Comparison of ENCODE assay signal across 1 cellular context in the genomic region with DNA sequence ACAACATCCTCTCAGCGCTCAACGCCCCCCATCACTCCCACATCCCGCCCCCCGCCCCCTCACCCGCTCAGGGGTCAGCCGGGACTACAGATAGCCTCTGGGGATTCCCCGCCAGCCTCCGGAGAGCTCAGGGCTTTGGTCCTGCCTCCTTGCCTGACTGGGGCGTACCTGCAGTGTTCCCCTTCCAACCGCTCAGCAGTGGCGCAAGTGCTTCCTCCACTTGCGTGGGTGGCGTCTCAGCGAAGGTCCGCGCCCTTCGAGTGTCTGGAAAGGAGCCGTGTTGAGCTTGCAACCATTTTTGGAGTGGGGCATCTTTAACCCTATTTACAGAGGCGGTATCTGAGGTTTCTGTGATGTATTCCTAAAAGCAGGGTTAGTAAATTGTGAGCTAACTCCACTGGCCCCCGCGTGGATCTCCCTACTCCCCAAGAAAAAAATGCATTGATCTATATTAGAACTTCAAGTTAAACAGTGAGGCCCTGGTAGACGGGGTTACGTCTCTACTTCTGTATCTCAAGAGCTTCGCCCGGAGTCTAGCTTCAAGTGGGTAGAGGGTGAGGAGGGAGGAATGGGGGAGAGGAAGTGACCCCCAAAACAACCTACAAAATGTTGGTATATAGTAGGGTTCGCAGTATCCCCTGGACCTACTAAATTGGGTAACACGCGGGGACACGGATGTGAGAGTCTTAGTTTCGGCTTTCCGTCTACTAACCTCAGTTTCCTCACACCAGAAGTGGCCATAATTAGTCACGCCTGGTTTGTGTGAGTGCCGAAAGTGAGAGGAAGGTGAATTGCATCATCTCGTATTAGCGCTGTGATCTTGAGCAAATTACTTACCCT.
TF ChIP-seq lines count a peak whose summit lies in the region.

No MANE protein-coding gene starts in this region.

TF ChIP-seq in GM12878, 131 proteins besides CTCF, POLR2A, EP300 and RAD21 (continued from another document and continues in another):
- TF ChIP-seq E4F1 (IDR thresholded peaks at IDR 0.05; ENCODE audit: borderline replicate concordance, partially characterized antibody), result no peak
- TF ChIP-seq BCL11A (IDR thresholded peaks at IDR 0.05; ENCODE audit: low read depth, low read length), result peak; percentile 52; the same call in 1 of the 2 replicates
- no peak for TF ChIP-seq RELA (IDR thresholded peaks at IDR 0.05; ENCODE audit: borderline replicate concordance, partially characterized antibody)
- TF ChIP-seq MXI1 (IDR thresholded peaks at IDR 0.05; ENCODE audit: low read depth, low read length), result no peak
- no peak for TF ChIP-seq STAT3 (IDR thresholded peaks at IDR 0.05; ENCODE audit: low read depth, low read length)
- peak in 1 of 2 experiments; percentile 42; a peak in 1 of 4 replicates for TF ChIP-seq IKZF2 (IDR thresholded peaks at IDR 0.05)
- TF ChIP-seq, protein P1, sequence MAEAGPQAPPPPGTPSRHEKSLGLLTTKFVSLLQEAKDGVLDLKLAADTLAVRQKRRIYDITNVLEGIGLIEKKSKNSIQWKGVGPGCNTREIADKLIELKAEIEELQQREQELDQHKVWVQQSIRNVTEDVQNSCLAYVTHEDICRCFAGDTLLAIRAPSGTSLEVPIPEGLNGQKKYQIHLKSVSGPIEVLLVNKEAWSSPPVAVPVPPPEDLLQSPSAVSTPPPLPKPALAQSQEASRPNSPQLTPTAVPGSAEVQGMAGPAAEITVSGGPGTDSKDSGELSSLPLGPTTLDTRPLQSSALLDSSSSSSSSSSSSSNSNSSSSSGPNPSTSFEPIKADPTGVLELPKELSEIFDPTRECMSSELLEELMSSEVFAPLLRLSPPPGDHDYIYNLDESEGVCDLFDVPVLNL (IDR thresholded peaks at IDR 0.05; ENCODE audit: low read depth, low read length), result no peak
- TF ChIP-seq NKRF (conservative IDR thresholded peaks at IDR 0.05), result no peak
- TF ChIP-seq ETV6 (conservative IDR thresholded peaks at IDR 0.05 in 1 of 2, IDR thresholded peaks at IDR 0.05 in 1 of 2; ENCODE audit: borderline replicate concordance in 1 of 2, low read depth in 1 of 2), result peak in 1 of 2 experiments; percentile 85; a peak in 2 of 4 replicates
- no peak for TF ChIP-seq SUPT20H (IDR thresholded peaks at IDR 0.05; ENCODE audit: borderline replicate concordance, control insufficient read depth, low read depth, low read length)
- peak; percentile 63 to 67 for TF ChIP-seq BHLHE40 (IDR thresholded peaks at IDR 0.05; ENCODE audit: borderline replicate concordance in 1 of 2, low read depth in 2 of 2, low read length in 1 of 2)
- no peak for TF ChIP-seq HCFC1 (IDR thresholded peaks at IDR 0.05; ENCODE audit: low read length)
- TF ChIP-seq ASH2L (IDR thresholded peaks at IDR 0.05; ENCODE audit: borderline replicate concordance, low read depth), result no peak
- TF ChIP-seq MEF2B (IDR thresholded peaks at IDR 0.05; ENCODE audit: partially characterized antibody, poor library complexity, severe bottlenecking), result peak; percentile 54
- no peak for TF ChIP-seq EED (IDR thresholded peaks at IDR 0.05; ENCODE audit: low read depth)
- no peak for TF ChIP-seq NFIC (IDR thresholded peaks at IDR 0.05; ENCODE audit: low read depth, low read length)
- no peak for TF ChIP-seq RFX5 (IDR thresholded peaks at IDR 0.05; ENCODE audit: low read depth, low read length)
- no peak for TF ChIP-seq ZBTB11 (CRISPR knock-in tag; IDR thresholded peaks at IDR 0.05)
- peak; percentile 76 for TF ChIP-seq MTA2 (IDR thresholded peaks at IDR 0.05; ENCODE audit: low read depth)
- TF ChIP-seq ATF7 (IDR thresholded peaks at IDR 0.05; ENCODE audit: low read depth), result peak; percentile 87
- no peak for TF ChIP-seq ZNF687 (IDR thresholded peaks at IDR 0.05)
- no peak for TF ChIP-seq TCF12 (IDR thresholded peaks at IDR 0.05; ENCODE audit: low read depth, low read length)
- TF ChIP-seq IRF5 (IDR thresholded peaks at IDR 0.05; ENCODE audit: borderline replicate concordance), result no peak
- no peak for TF ChIP-seq BRCA1 (IDR thresholded peaks at IDR 0.05; ENCODE audit: low read depth, low read length)
- TF ChIP-seq PML (IDR thresholded peaks at IDR 0.05; ENCODE audit: low read length), result no peak
- TF ChIP-seq RBBP5 (conservative IDR thresholded peaks at IDR 0.05), result no peak
- TF ChIP-seq, protein P2, sequence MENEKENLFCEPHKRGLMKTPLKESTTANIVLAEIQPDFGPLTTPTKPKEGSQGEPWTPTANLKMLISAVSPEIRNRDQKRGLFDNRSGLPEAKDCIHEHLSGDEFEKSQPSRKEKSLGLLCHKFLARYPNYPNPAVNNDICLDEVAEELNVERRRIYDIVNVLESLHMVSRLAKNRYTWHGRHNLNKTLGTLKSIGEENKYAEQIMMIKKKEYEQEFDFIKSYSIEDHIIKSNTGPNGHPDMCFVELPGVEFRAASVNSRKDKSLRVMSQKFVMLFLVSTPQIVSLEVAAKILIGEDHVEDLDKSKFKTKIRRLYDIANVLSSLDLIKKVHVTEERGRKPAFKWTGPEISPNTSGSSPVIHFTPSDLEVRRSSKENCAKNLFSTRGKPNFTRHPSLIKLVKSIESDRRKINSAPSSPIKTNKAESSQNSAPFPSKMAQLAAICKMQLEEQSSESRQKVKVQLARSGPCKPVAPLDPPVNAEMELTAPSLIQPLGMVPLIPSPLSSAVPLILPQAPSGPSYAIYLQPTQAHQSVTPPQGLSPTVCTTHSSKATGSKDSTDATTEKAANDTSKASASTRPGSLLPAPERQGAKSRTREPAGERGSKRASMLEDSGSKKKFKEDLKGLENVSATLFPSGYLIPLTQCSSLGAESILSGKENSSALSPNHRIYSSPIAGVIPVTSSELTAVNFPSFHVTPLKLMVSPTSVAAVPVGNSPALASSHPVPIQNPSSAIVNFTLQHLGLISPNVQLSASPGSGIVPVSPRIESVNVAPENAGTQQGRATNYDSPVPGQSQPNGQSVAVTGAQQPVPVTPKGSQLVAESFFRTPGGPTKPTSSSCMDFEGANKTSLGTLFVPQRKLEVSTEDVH (IDR thresholded peaks at IDR 0.05; ENCODE audit: low read depth, partially characterized antibody), result no peak
- TF ChIP-seq CEBPZ (IDR thresholded peaks at IDR 0.05; ENCODE audit: low read depth, low read length), result no peak
- TF ChIP-seq CHD2 (IDR thresholded peaks at IDR 0.05; ENCODE audit: borderline replicate concordance, low read depth, low read length), result no peak
